In genomic region chr22:19795617-19796008, GRCh38 we compare ENCODE assay signal across 20 cellular contexts. TPM values are rescaled to one million over a fixed set of nuclear protein-coding genes. Genes with fewer than 3 reads are reported as not detected.
DNase-seq lines count a peak whose midpoint lies in the region; ATAC-seq and TF ChIP-seq lines count a peak whose summit lies in the region.
"Had no signal": no experiment of that assay in that cellular context is flagged by ENCODE, and none has a peak within 500 bp of the region (broad histone marks: within the 10 kb centered on the region; RNA-seq: fewer than 3 reads in every experiment).

No MANE protein-coding gene starts in this region.

- DNase-seq in AG08395 (ENCODE audit: low spot score) = peak; percentile 68
- peak; percentile 28 for DNase-seq in GM04504 (ENCODE audit: low read depth)
- DNase-seq in chondrocyte (ENCODE audit: low spot score) = peak; percentile 49
- DNase-seq in naive thymus-derived CD4-positive, alpha-beta T cell = no peak
- DNase-seq in stimulated activated CD4-positive, alpha-beta T cell treated with anti-CD3 and anti-CD28 coated beads, Interleukin-12 subunit alpha, Interleukin-12 subunit beta, amount 100 ng/mL, for 4 hours = no peak
- no peak for DNase-seq in COR-L47 (lab: John Stamatoyannopoulos, UW)
- no peak for DNase-seq in activated naive CD4-positive, alpha-beta T cell treated with Interleukin-2 at 50 U/mL for 16 hours
- DNase-seq: ACHN; activated CD4-positive, alpha-beta T cell treated with anti-CD3 and anti-CD28 coated beads, Interleukin-2, amount 50 U/mL, for 1 hour; activated CD8-positive, alpha-beta memory T cell treated with anti-CD3 and anti-CD28 coated beads, Interleukin-2, amount 50 U/mL, for 48 hours; activated gamma-delta T cell treated with Interleukin-2 at 50 U/mL for 16 hours; amygdala; DMS 273 treated with DMSO at 0.1 percent for 48 hours; effector CD4-positive, alpha-beta T cell; GDM1; NCI-H187; NCI-H774; SJCRH30 had no signal

- no peak for ATAC-seq in naive thymus-derived CD4-positive, alpha-beta T cell
- ATAC-seq in GM18868 (IDR thresholded peaks at IDR 0.05; ENCODE audit: unreplicated experiment) = no peak

- no peaks in the 10 kb centered on the region for H3K27me3 ChIP-seq in naive thymus-derived CD4-positive, alpha-beta T cell (ENCODE audit: control insufficient read depth in 2 of 2, insufficient read depth in 2 of 2, low read length in 2 of 2)
- H3K27me3 ChIP-seq: SJCRH30 had no signal

- H3K36me3 Mint-ChIP-seq in chondrocyte (ENCODE audit: low read depth) = peaks cover 12% of the 10 kb centered on the region
- H3K36me3 Mint-ChIP-seq in naive thymus-derived CD4-positive, alpha-beta T cell = peaks cover 10 to 49% (median 37%) of the 10 kb centered on the region in 5 donors

- peaks cover 9% of the 10 kb centered on the region for H3K4me1 Mint-ChIP-seq in chondrocyte (ENCODE audit: low read depth)
- H3K4me1 Mint-ChIP-seq in naive thymus-derived CD4-positive, alpha-beta T cell = peaks cover 0 to 26% (median 18%) of the 10 kb centered on the region in 7 donors

- H3K4me1 ChIP-seq in naive thymus-derived CD4-positive, alpha-beta T cell (ENCODE audit: control insufficient read depth in 2 of 2, insufficient read depth in 2 of 2, low read length in 2 of 2) = peaks cover 0 to 6% of the 10 kb centered on the region in 2 donors
- H3K4me1 ChIP-seq: SJCRH30 had no signal

- POLR2A ChIA-PET in naive thymus-derived CD4-positive, alpha-beta T cell (lab: Charles Lee) = interaction anchor here (0.9 kb wide), 1 partner anchor 101 kb away, joined by 4 read pairs; no protein-coding TSS in a partner anchor

- intact Hi-C loops in naive thymus-derived CD4-positive, alpha-beta T cell (cut with micrococcal nuclease) = no loop called here

- no peak overlapping the region for H3K4me3 Mint-ChIP-seq in chondrocyte (ENCODE audit: unreplicated experiment)
- H3K4me3 Mint-ChIP-seq in naive thymus-derived CD4-positive, alpha-beta T cell = peak overlapping the region in 6 of 10 donors; percentile 27 to 59 (median 38)

- no peak overlapping the region for H3K27ac ChIP-seq in naive thymus-derived CD4-positive, alpha-beta T cell (ENCODE audit: low read depth, low read length)
- H3K27ac ChIP-seq: SJCRH30 had no signal

- CTCF ChIA-PET in naive thymus-derived CD4-positive, alpha-beta T cell (lab: Charles Lee) = no interaction called here

- H3K9me3 Mint-ChIP-seq in chondrocyte (ENCODE audit: low read depth) = peaks cover 23% of the 10 kb centered on the region
- peaks cover 0 to 29% (median 7%) of the 10 kb centered on the region in 11 donors for H3K9me3 Mint-ChIP-seq in naive thymus-derived CD4-positive, alpha-beta T cell

- no peak overlapping the region for H3K4me3 ChIP-seq in naive thymus-derived CD4-positive, alpha-beta T cell (ENCODE audit: low read length)
- H3K4me3 ChIP-seq: SJCRH30 had no signal

- no peaks in the 10 kb centered on the region for H3K27me3 Mint-ChIP-seq in chondrocyte (ENCODE audit: low read depth)
- H3K27me3 Mint-ChIP-seq in naive thymus-derived CD4-positive, alpha-beta T cell = no peaks in the 10 kb centered on the region

- H3K9me3 ChIP-seq in naive thymus-derived CD4-positive, alpha-beta T cell (ENCODE audit: control insufficient read depth in 2 of 3, low read length in 3 of 3) = peaks cover 0 to 4% (median 0%) of the 10 kb centered on the region in 3 experiments
- H3K9me3 ChIP-seq: SJCRH30 had no signal

- no peak for TF ChIP-seq CTCF in chondrocyte (IDR thresholded peaks at IDR 0.05)

- no peak overlapping the region for H3K27ac Mint-ChIP-seq in chondrocyte (ENCODE audit: unreplicated experiment)
- H3K27ac Mint-ChIP-seq in naive thymus-derived CD4-positive, alpha-beta T cell = peak overlapping the region in 6 of 9 donors; percentile 15 to 80 (median 62)

- H3K36me3 ChIP-seq in naive thymus-derived CD4-positive, alpha-beta T cell (ENCODE audit: control insufficient read depth in 2 of 3, insufficient read depth in 3 of 3, low read length in 3 of 3) = peaks cover 0 to 18% (median 0%) of the 10 kb centered on the region in 3 experiments
- H3K36me3 ChIP-seq: SJCRH30 had no signal

RNA-seq across cellular contexts. Expression of gene TBX1, which starts 35.0 kb away (rescaled TPM):
- total RNA-seq in chondrocyte = 0.28 to 20.8 TPM in 2 of 3 replicates, not detected in the other
- total RNA-seq in naive thymus-derived CD4-positive, alpha-beta T cell = under 1 TPM in 1 of 5 experiments, not detected in 4; 0.22 TPM
- polyA plus RNA-seq in naive thymus-derived CD4-positive, alpha-beta T cell = not detected
- total RNA-seq: T-helper 1 cell treated with Interleukin-12 subunit alpha and Interleukin-12 subunit beta and Interleukin-4 antibody, amounts not matched to agents 30 ng/mL and 1 ng/mL, for 36 hours had no signal

RNA-seq across cellular contexts. Expression of gene GNB1L, which starts 59.1 kb away (rescaled TPM):
- total RNA-seq in chondrocyte = 4.9 to 5.3 TPM (median 5.0 TPM) in 3 replicates
- total RNA-seq in naive thymus-derived CD4-positive, alpha-beta T cell = 10 to 100 TPM in 2 of 5 experiments, 1 to 10 TPM in 3; 4.2 to 14.1 (median 9.5) TPM
- 10 to 100 TPM; 12.1 to 20.8 TPM for polyA plus RNA-seq in naive thymus-derived CD4-positive, alpha-beta T cell

RNA-seq across cellular contexts. Expression of gene RTL10, which starts 59.1 kb away (rescaled TPM):
- 15.6 to 24.5 TPM (median 18.2 TPM) in 3 replicates for total RNA-seq in chondrocyte
- 10 to 100 TPM; 18.2 to 36.8 (median 24.9) TPM for total RNA-seq in naive thymus-derived CD4-positive, alpha-beta T cell
- 10 to 100 TPM; 14.9 to 15.1 TPM for polyA plus RNA-seq in naive thymus-derived CD4-positive, alpha-beta T cell

Comparison
In these comparisons a context has a peak if more than half of its experiments do, and no peak if none do; other contexts are left out.
1. DNase-seq: peak in AG08395 (single experiment), GM04504 (single experiment) and chondrocyte (single experiment); none in naive thymus-derived CD4-positive, alpha-beta T cell (0 of 9), stimulated activated CD4-positive, alpha-beta T cell treated with anti-CD3 and anti-CD28 coated beads, Interleukin-12 subunit alpha, Interleukin-12 subunit beta, amount 100 ng/mL, for 4 hours (single experiment), COR-L47 (single experiment) and activated naive CD4-positive, alpha-beta T cell treated with Interleukin-2 at 50 U/mL for 16 hours (single experiment).